8 cellular contexts compared by ENCODE assay signal in the genomic region with DNA sequence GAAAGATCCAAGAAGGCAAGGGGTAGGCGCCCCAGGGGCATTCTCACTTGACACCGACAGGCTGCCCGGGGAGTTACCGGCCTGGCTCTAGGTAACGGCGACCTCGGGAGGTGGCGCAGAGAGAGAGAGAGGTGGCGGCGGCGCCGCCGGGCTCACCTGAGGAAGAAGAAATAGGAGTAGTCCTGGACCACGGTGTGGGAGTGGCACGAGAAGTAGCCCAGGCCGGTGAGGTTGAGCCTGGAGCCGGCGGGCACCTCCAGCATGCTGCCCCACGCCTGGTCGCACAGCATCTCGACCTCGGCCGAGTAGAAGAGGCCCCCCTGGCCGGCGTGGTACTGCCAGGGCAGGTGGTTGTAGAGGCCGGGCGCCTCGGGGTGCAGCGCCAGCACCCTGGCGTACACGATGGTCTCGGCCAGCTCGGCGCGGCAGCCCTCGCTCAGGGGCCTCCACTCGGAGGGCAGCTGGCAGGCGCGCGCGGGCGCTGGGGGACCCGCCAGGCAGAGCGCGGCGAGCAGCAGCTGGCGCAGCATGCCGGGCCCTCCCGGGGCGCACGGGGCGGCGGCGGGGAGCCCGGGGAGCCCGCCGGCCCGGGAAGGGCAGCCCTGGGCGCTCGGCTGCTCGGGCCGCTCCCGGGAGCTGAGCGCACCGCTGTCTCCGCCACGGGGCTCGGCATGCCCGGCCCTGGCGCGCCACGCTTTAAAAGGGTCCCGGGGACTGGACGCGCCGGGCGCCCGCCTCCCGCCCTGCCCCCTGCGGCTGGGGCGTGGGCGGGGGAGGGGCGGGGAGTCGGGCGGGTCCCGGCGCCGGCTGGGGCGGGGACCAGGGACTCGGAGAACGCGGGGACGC.
DNase-seq lines count a peak whose midpoint lies in the region; ATAC-seq lines count a peak whose summit lies in the region.

Gene CCDC3, minus strand, starts transcription at position 673 of the 846 bp plus-strand sequence. Its CDS starts 143 bp downstream, at position 530.

- H3K4me3 Mint-ChIP-seq in activated naive CD8-positive, alpha-beta T cell treated with anti-CD3 and anti-CD28 coated beads, Interleukin-2, amount 50 U/mL, for 24 hours: peak within 1 kb of the TSS; percentile 34

- peak; percentile 43 for ATAC-seq in activated naive CD8-positive, alpha-beta T cell treated with anti-CD3 and anti-CD28 coated beads, Interleukin-2, amount 50 U/mL, for 24 hours
- ATAC-seq in GM19328 (IDR thresholded peaks at IDR 0.05; ENCODE audit: unreplicated experiment) (no peak), HG03442 (IDR thresholded peaks at IDR 0.05; ENCODE audit: unreplicated experiment) (no peak)

- no peaks in the 10 kb centered on the region for H3K9me3 Mint-ChIP-seq in activated naive CD8-positive, alpha-beta T cell treated with anti-CD3 and anti-CD28 coated beads, Interleukin-2, amount 50 U/mL, for 24 hours

- no peak within 1 kb of the TSS for H3K27ac Mint-ChIP-seq in activated naive CD8-positive, alpha-beta T cell treated with anti-CD3 and anti-CD28 coated beads, Interleukin-2, amount 50 U/mL, for 24 hours

- H3K4me1 Mint-ChIP-seq in activated naive CD8-positive, alpha-beta T cell treated with anti-CD3 and anti-CD28 coated beads, Interleukin-2, amount 50 U/mL, for 24 hours: peaks cover 2% of the 10 kb centered on the region

- H3K36me3 Mint-ChIP-seq in activated naive CD8-positive, alpha-beta T cell treated with anti-CD3 and anti-CD28 coated beads, Interleukin-2, amount 50 U/mL, for 24 hours (ENCODE audit: low read depth): no peaks in the 10 kb centered on the region

- peaks cover 62% of the 10 kb centered on the region for H3K27me3 Mint-ChIP-seq in activated naive CD8-positive, alpha-beta T cell treated with anti-CD3 and anti-CD28 coated beads, Interleukin-2, amount 50 U/mL, for 24 hours

- peak; percentile 51 for DNase-seq in stimulated activated CD4-positive, alpha-beta T cell treated with anti-CD3 and anti-CD28 coated beads, Interleukin-15, amount 100 ng/mL, for 24 hours
- DNase-seq in stimulated activated CD4-positive, alpha-beta T cell treated with anti-CD3 and anti-CD28 coated beads, Interleukin-4, amount 100 ng/mL, for 1 hour: no peak
- DNase-seq in activated naive CD8-positive, alpha-beta T cell treated with anti-CD3 and anti-CD28 coated beads, Interleukin-2, amount 50 U/mL, for 24 hours: peak; percentile 14
- DNase-seq in islet precursor cell (peak; percentile 73), AML-193 (lab: John Stamatoyannopoulos, UW) (no peak)
- DNase-seq in stimulated activated CD8-positive, alpha-beta memory T cell treated with anti-CD3 and anti-CD28 coated beads, Interleukin-4, amount 100 ng/mL, for 48 hours: peak; percentile 39

Comparison
In these comparisons a context has a peak if more than half of its experiments do, and no peak if none do; other contexts are left out.
1. DNase-seq: peak in stimulated activated CD4-positive, alpha-beta T cell treated with anti-CD3 and anti-CD28 coated beads, Interleukin-15, amount 100 ng/mL, for 24 hours (single experiment), activated naive CD8-positive, alpha-beta T cell treated with anti-CD3 and anti-CD28 coated beads, Interleukin-2, amount 50 U/mL, for 24 hours (single experiment), islet precursor cell (single experiment) and stimulated activated CD8-positive, alpha-beta memory T cell treated with anti-CD3 and anti-CD28 coated beads, Interleukin-4, amount 100 ng/mL, for 48 hours (single experiment); none in stimulated activated CD4-positive, alpha-beta T cell treated with anti-CD3 and anti-CD28 coated beads, Interleukin-4, amount 100 ng/mL, for 1 hour (single experiment) and AML-193 (0 of 2).